8 cellular contexts compared by ENCODE assay signal in the genomic region with DNA sequence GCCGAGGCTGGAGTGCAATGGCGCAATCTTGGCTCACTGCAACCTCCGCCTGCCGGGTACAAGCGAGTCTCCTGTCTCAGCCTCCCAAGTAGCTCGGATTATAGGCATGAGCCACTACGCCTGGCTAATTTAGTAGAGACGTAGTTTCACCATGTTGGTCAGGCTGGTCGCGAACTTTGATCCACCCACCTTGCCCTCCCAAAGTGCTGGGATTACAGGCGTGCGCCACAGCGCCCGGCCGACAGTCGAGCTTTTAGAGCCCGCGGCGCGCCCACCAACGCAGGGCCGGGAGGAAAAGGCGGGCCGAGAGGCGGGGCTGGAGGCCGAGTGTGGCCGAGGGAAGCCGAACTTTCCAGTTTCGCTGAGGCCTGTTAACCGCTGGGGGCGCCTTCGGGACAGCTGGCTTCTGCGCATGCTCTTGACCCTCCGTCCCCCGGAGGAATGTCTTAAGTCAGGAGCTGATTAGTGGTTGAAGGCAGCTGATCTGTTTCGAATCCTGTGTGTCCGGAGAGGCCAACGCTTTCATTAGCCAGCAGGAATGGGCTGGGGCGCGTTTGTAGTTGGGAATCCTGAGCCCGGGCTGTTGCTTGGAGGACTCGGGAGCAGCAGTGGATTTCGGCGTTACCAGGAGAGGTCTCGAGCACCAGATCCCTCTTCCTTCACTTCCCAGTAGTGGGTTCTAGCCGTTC. TPM values are rescaled to one million over a fixed set of nuclear protein-coding genes. Genes with fewer than 3 reads are reported as not detected.
DNase-seq lines count a peak whose midpoint lies in the region; ATAC-seq and TF ChIP-seq lines count a peak whose summit lies in the region.

No MANE protein-coding gene starts in this region.

- DNase-seq in NCI-H1930 (lab: John Stamatoyannopoulos, UW): peak; percentile 80 to 88
- peak; percentile 80 for DNase-seq in T-helper 22 cell (ENCODE audit: low read depth)
- DNase-seq in astrocyte of the cerebellum (ENCODE audit: low read depth): peak; percentile 98
- peak; percentile 99 for DNase-seq in hepatic stellate cell (ENCODE audit: low spot score)
- DNase-seq in putamen (ENCODE audit: low spot score): peak; percentile 95
- peak in 1 of 2 donors; percentile 97 for DNase-seq in vagina (ENCODE audit: extremely low spot score in 2 of 2)

- in situ Hi-C loops in astrocyte of the cerebellum (cut with HindIII; ENCODE audit: low sequenced_read_pairs): no loop called here

- H3K9me3 ChIP-seq in vagina: no peaks in the 10 kb centered on the region

- H3K4me3 ChIP-seq in astrocyte of the cerebellum (ENCODE audit: low read depth, low read length) (peak overlapping the region; percentile 48), vagina (peak overlapping the region; percentile 51 to 54)

- peak in 1 of 2 donors; percentile 81 for TF ChIP-seq POLR2A in vagina (IDR thresholded peaks at IDR 0.05)

- no peaks in the 10 kb centered on the region for H3K27me3 ChIP-seq in vagina

- H3K36me3 ChIP-seq in vagina: no peaks in the 10 kb centered on the region

- H3K27ac ChIP-seq in vagina: peak overlapping the region; percentile 83

- peaks cover 26% of the 10 kb centered on the region for H3K4me1 ChIP-seq in vagina

- TF ChIP-seq CTCF in astrocyte of the cerebellum (IDR thresholded peaks at IDR 0.05; ENCODE audit: low read depth, low read length, missing control alignments) (peak; percentile 86), vagina (IDR thresholded peaks at IDR 0.05) (peak; percentile 56 to 85 (median 71))

- ATAC-seq in GM18499 (IDR thresholded peaks at IDR 0.05; ENCODE audit: insufficient read depth, unreplicated experiment) (peak; percentile 39), HG02943 (IDR thresholded peaks at IDR 0.05; ENCODE audit: low read depth, unreplicated experiment) (peak; percentile 86)

- intact Hi-C loops in vagina (cut with DNase I): no loop called here

RNA-seq across cellular contexts. Expression of gene RPLP1, which starts 10.0 kb away (rescaled TPM):
- 1,258 TPM for total RNA-seq in vagina

RNA-seq across cellular contexts. Expression of gene KIF23, which starts 48.5 kb away (rescaled TPM):
- total RNA-seq in vagina: 7.4 TPM
